ENCODE assay signal across 8 cellular contexts in genomic region chr19:30227661-30228112, GRCh38.
DNase-seq lines count a peak whose midpoint lies in the region; ATAC-seq and TF ChIP-seq lines count a peak whose summit lies in the region.

No MANE protein-coding gene starts in this region.

- H3K4me3 ChIP-seq in AG04449 (ENCODE audit: low read depth, low read length) (peak overlapping the region; percentile 60), breast epithelium (peak overlapping the region; percentile 54 to 72 (median 60))

- H3K36me3 ChIP-seq in breast epithelium = no peaks in the 10 kb centered on the region

- TF ChIP-seq POLR2A in breast epithelium (IDR thresholded peaks at IDR 0.05) = no peak

- CTCF ChIA-PET in AG04449 (lab: Yijun Ruan, JAX) (no interaction called here), RWPE1 (lab: Yijun Ruan, JAX) (no interaction called here)

- no peak for DNase-seq in AG04449 (ENCODE audit: low read depth, low spot score)
- DNase-seq in GM13977 (ENCODE audit: low spot score) = peak; percentile 91
- peak; percentile 52 for DNase-seq in RWPE1 (ENCODE audit: low spot score)
- peak in 1 of 2 donors; percentile 66 for DNase-seq in breast epithelium (ENCODE audit: low spot score in 2 of 2)
- DNase-seq in iris pigment epithelial cell (ENCODE audit: low read depth) = peak; percentile 78
- peak; percentile 43 for DNase-seq in stimulated activated CD4-positive, alpha-beta T cell treated with anti-CD3 and anti-CD28 coated beads, Interleukin-12 subunit alpha, Interleukin-12 subunit beta, amount 100 ng/mL, for 4 hours
- no peak for DNase-seq in NCI-H345 (lab: John Stamatoyannopoulos, UW)

- H3K9me3 ChIP-seq in breast epithelium = no peaks in the 10 kb centered on the region

- POLR2A ChIA-PET in AG04449 (lab: Yijun Ruan, JAX) (no interaction called here), RWPE1 (lab: Yijun Ruan, JAX; ENCODE audit: low non-redundant PET) (no interaction called here)

- ATAC-seq in HG03139 (IDR thresholded peaks at IDR 0.05; ENCODE audit: unreplicated experiment) = peak; percentile 81

- no peak overlapping the region for H3K27ac ChIP-seq in RWPE1
- H3K27ac ChIP-seq in breast epithelium = no peak overlapping the region

- TF ChIP-seq CTCF in AG04449 (IDR thresholded peaks at IDR 0.05; ENCODE audit: insufficient read depth, low read length, missing control alignments) (peak; percentile 62), GM13977 (IDR thresholded peaks at IDR 0.05; ENCODE audit: extremely low read depth, insufficient read depth, missing control alignments) (peak; percentile 74), RWPE1 (conservative IDR thresholded peaks at IDR 0.05; ENCODE audit: low read depth) (peak; percentile 54), breast epithelium (IDR thresholded peaks at IDR 0.05) (peak in 1 of 3 donors; percentile 56)

- peaks cover 2 to 86% of the 10 kb centered on the region in 2 donors for H3K27me3 ChIP-seq in breast epithelium

- H3K4me1 ChIP-seq in breast epithelium = peaks cover 11 to 14% of the 10 kb centered on the region in 2 donors

- in situ Hi-C loops in GM13977 (cut with MboI; ENCODE audit: low pct_unique_long_range_greater_than_20kb, low sequenced_read_pairs, unreplicated experiment) = no loop called here

- intact Hi-C loops in breast epithelium (cut with DNase I; ENCODE audit: low total_unique reads) = no loop called here

Comparison
In these comparisons a context has a peak if more than half of its experiments do, and no peak if none do; other contexts are left out.
1. DNase-seq: peak in GM13977 (single experiment), RWPE1 (single experiment), iris pigment epithelial cell (single experiment) and stimulated activated CD4-positive, alpha-beta T cell treated with anti-CD3 and anti-CD28 coated beads, Interleukin-12 subunit alpha, Interleukin-12 subunit beta, amount 100 ng/mL, for 4 hours (single experiment); none in AG04449 (single experiment) and NCI-H345 (single experiment).